1 cellular context compared by ENCODE assay signal in genomic region chr16:67278773-67279295, GRCh38.
TF ChIP-seq lines count a peak whose summit lies in the region.

No MANE protein-coding gene starts in this region.

TF ChIP-seq in HepG2, 621 proteins besides CTCF, POLR2A, EP300 and RAD21 (continued from another document and continues in another):
- TF ChIP-seq ETV6 (CRISPR knock-in tag; conservative IDR thresholded peaks at IDR 0.05): peak; percentile 64; the same call in 1 of the 2 replicates
- TF ChIP-seq ZNF205 (CRISPR knock-in tag; IDR thresholded peaks at IDR 0.05): 0 out of 2 replicates have a peak, but pooled peaks have one; percentile 50
- no peak for TF ChIP-seq ARNTL (CRISPR knock-in tag; IDR thresholded peaks at IDR 0.05)
- 0 out of 2 replicates have a peak, but pooled peaks have one; percentile 63 for TF ChIP-seq GPN1 (CRISPR knock-in tag; IDR thresholded peaks at IDR 0.05; ENCODE audit: borderline replicate concordance)
- peak; percentile 92 for TF ChIP-seq ZFY (CRISPR knock-in tag; IDR thresholded peaks at IDR 0.05)
- no peak for TF ChIP-seq ZNF501 (CRISPR knock-in tag; IDR thresholded peaks at IDR 0.05)
- TF ChIP-seq ZBTB44 (CRISPR knock-in tag; IDR thresholded peaks at IDR 0.05): no peak
- no peak for TF ChIP-seq ZNF75D (CRISPR knock-in tag; IDR thresholded peaks at IDR 0.05; ENCODE audit: borderline replicate concordance)
- no peak for TF ChIP-seq ZNF691 (CRISPR knock-in tag; IDR thresholded peaks at IDR 0.05; ENCODE audit: borderline replicate concordance, low read depth)
- peak; percentile 16; the same call in 1 of the 2 replicates for TF ChIP-seq ZNF614 (CRISPR knock-in tag; IDR thresholded peaks at IDR 0.05; ENCODE audit: borderline replicate concordance)
- 0 out of 2 replicates have a peak, but pooled peaks have one; percentile 7 for TF ChIP-seq ZSCAN22 (CRISPR knock-in tag; IDR thresholded peaks at IDR 0.05)
- TF ChIP-seq NCOR1 (IDR thresholded peaks at IDR 0.05; ENCODE audit: borderline replicate concordance, low read length): no peak
- TF ChIP-seq, protein P1, sequence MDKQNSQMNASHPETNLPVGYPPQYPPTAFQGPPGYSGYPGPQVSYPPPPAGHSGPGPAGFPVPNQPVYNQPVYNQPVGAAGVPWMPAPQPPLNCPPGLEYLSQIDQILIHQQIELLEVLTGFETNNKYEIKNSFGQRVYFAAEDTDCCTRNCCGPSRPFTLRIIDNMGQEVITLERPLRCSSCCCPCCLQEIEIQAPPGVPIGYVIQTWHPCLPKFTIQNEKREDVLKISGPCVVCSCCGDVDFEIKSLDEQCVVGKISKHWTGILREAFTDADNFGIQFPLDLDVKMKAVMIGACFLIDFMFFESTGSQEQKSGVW (CRISPR knock-in tag; IDR thresholded peaks at IDR 0.05; ENCODE audit: borderline replicate concordance): no peak
- no peak for TF ChIP-seq ZNF615 (CRISPR knock-in tag; IDR thresholded peaks at IDR 0.05; ENCODE audit: borderline replicate concordance)
- TF ChIP-seq FOSL2 (CRISPR knock-in tag; IDR thresholded peaks at IDR 0.05): no peak
- no peak for TF ChIP-seq THRA (CRISPR knock-in tag; IDR thresholded peaks at IDR 0.05; ENCODE audit: borderline replicate concordance)
- TF ChIP-seq ZNF318 (CRISPR knock-in tag; IDR thresholded peaks at IDR 0.05): no peak
- TF ChIP-seq TAF1 (CRISPR knock-in tag; IDR thresholded peaks at IDR 0.05): no peak; the same call in 1 of the 2 replicates
- no peak for TF ChIP-seq HNRNPUL1 (IDR thresholded peaks at IDR 0.05; ENCODE audit: low read depth, low read length)
- no peak for TF ChIP-seq ZNF354B (CRISPR knock-in tag; IDR thresholded peaks at IDR 0.05)
- no peak for TF ChIP-seq ZIK1 (CRISPR knock-in tag; IDR thresholded peaks at IDR 0.05; ENCODE audit: borderline replicate concordance, low read depth)
- TF ChIP-seq NCOA5 (CRISPR knock-in tag; IDR thresholded peaks at IDR 0.05): no peak
- TF ChIP-seq ZNF431 (CRISPR knock-in tag; IDR thresholded peaks at IDR 0.05; ENCODE audit: borderline replicate concordance, low read depth): no peak
- 0 out of 2 replicates have a peak, but pooled peaks have one; percentile 20 for TF ChIP-seq YEATS2 (CRISPR knock-in tag; IDR thresholded peaks at IDR 0.05; ENCODE audit: borderline replicate concordance)
- TF ChIP-seq ZNF792 (CRISPR knock-in tag; IDR thresholded peaks at IDR 0.05): 0 out of 2 replicates have a peak, but pooled peaks have one; percentile 40
- TF ChIP-seq PAF1 (CRISPR knock-in tag; IDR thresholded peaks at IDR 0.05): no peak
- no peak; the same call in none of the 2 replicates for TF ChIP-seq ZNF563 (CRISPR knock-in tag; IDR thresholded peaks at IDR 0.05)
- TF ChIP-seq SYNCRIP (IDR thresholded peaks at IDR 0.05; ENCODE audit: insufficient read depth, low read depth, low read length): no peak
- TF ChIP-seq POLR2G (IDR thresholded peaks at IDR 0.05; ENCODE audit: low read depth, low read length): no peak
- peak; percentile 12; the same call in 1 of the 2 replicates for TF ChIP-seq CSRNP1 (CRISPR knock-in tag; IDR thresholded peaks at IDR 0.05)
- no peak; the same call in 1 of the 2 replicates for TF ChIP-seq ARHGAP35 (CRISPR knock-in tag; IDR thresholded peaks at IDR 0.05; ENCODE audit: borderline replicate concordance)
- TF ChIP-seq, protein P2, sequence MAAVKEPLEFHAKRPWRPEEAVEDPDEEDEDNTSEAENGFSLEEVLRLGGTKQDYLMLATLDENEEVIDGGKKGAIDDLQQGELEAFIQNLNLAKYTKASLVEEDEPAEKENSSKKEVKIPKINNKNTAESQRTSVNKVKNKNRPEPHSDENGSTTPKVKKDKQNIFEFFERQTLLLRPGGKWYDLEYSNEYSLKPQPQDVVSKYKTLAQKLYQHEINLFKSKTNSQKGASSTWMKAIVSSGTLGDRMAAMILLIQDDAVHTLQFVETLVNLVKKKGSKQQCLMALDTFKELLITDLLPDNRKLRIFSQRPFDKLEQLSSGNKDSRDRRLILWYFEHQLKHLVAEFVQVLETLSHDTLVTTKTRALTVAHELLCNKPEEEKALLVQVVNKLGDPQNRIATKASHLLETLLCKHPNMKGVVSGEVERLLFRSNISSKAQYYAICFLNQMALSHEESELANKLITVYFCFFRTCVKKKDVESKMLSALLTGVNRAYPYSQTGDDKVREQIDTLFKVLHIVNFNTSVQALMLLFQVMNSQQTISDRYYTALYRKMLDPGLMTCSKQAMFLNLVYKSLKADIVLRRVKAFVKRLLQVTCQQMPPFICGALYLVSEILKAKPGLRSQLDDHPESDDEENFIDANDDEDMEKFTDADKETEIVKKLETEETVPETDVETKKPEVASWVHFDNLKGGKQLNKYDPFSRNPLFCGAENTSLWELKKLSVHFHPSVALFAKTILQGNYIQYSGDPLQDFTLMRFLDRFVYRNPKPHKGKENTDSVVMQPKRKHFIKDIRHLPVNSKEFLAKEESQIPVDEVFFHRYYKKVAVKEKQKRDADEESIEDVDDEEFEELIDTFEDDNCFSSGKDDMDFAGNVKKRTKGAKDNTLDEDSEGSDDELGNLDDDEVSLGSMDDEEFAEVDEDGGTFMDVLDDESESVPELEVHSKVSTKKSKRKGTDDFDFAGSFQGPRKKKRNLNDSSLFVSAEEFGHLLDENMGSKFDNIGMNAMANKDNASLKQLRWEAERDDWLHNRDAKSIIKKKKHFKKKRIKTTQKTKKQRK (IDR thresholded peaks at IDR 0.05; ENCODE audit: low read length): no peak
- no peak for TF ChIP-seq RNF219 (CRISPR knock-in tag; IDR thresholded peaks at IDR 0.05)
- peak; percentile 88; the same call in 1 of the 2 replicates for TF ChIP-seq ZNF256 (CRISPR knock-in tag; conservative IDR thresholded peaks at IDR 0.05)
- TF ChIP-seq, protein P3, sequence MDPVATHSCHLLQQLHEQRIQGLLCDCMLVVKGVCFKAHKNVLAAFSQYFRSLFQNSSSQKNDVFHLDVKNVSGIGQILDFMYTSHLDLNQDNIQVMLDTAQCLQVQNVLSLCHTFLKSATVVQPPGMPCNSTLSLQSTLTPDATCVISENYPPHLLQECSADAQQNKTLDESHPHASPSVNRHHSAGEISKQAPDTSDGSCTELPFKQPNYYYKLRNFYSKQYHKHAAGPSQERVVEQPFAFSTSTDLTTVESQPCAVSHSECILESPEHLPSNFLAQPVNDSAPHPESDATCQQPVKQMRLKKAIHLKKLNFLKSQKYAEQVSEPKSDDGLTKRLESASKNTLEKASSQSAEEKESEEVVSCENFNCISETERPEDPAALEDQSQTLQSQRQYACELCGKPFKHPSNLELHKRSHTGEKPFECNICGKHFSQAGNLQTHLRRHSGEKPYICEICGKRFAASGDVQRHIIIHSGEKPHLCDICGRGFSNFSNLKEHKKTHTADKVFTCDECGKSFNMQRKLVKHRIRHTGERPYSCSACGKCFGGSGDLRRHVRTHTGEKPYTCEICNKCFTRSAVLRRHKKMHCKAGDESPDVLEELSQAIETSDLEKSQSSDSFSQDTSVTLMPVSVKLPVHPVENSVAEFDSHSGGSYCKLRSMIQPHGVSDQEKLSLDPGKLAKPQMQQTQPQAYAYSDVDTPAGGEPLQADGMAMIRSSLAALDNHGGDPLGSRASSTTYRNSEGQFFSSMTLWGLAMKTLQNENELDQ (CRISPR knock-in tag; IDR thresholded peaks at IDR 0.05; ENCODE audit: borderline replicate concordance): no peak
